15 cellular contexts compared by ENCODE assay signal in genomic region chr20:41277049-41277448, GRCh38. TPM values are rescaled to one million over a fixed set of nuclear protein-coding genes. Genes with fewer than 3 reads are reported as not detected.
DNase-seq lines count a peak whose midpoint lies in the region; TF ChIP-seq lines count a peak whose summit lies in the region.
"Had no signal": no experiment of that assay in that cellular context is flagged by ENCODE, and none has a peak within 500 bp of the region (broad histone marks: within the 10 kb centered on the region; RNA-seq: fewer than 3 reads in every experiment).

No MANE protein-coding gene starts in this region.

- no peak for DNase-seq in HFFc6
- no peak for DNase-seq in thyroid gland
- DNase-seq in NCI-H187 treated with DMSO at 0.1 percent for 48 hours (lab: John Stamatoyannopoulos, UW), result no peak
- no peak for DNase-seq in breast epithelium (ENCODE audit: low spot score in 2 of 2)
- no peak for DNase-seq in endodermal cell
- DNase-seq: COR-L47, GOT3, KG1, NCI-H1436 treated with DMSO at 0.1 percent for 48 hours, NCI-H2081, NCI-H510A, NCI-H82, PC-9 had no signal

- TF ChIP-seq CTCF in HFFc6 (IDR thresholded peaks at IDR 0.05) (no peak), thyroid gland (IDR thresholded peaks at IDR 0.05) (no peak), breast epithelium (IDR thresholded peaks at IDR 0.05) (no peak), endodermal cell (conservative IDR thresholded peaks at IDR 0.05) (no peak)

- H3K4me3 Mint-ChIP-seq in HFFc6 (no peak overlapping the region), endodermal cell (no peak overlapping the region)

- H3K9ac ChIP-seq in endodermal cell (ENCODE audit: extremely low read depth, low read length, poor library complexity, severe bottlenecking), result no peak overlapping the region

- peaks cover 20% of the 10 kb centered on the region for H3K36me3 Mint-ChIP-seq in HFFc6 (ENCODE audit: low read depth)
- no peaks in the 10 kb centered on the region for H3K36me3 Mint-ChIP-seq in endodermal cell (ENCODE audit: low read depth)

- H3K36me3 ChIP-seq in thyroid gland (no peaks in the 10 kb centered on the region), breast epithelium (no peaks in the 10 kb centered on the region), endodermal cell (ENCODE audit: control insufficient read depth, insufficient read depth, low read length) (no peaks in the 10 kb centered on the region)

- H3K27me3 Mint-ChIP-seq in HFFc6 (ENCODE audit: insufficient read depth) (no peaks in the 10 kb centered on the region), endodermal cell (ENCODE audit: insufficient read depth) (no peaks in the 10 kb centered on the region)

- intact Hi-C loops in thyroid gland (cut with DNase I), result no loop called here
- intact Hi-C loops in breast epithelium (cut with DNase I; ENCODE audit: low total_unique reads), result no loop called here

- 95 to 96% methylated on average over 3 of the region's 3 CpGs for WGBS in thyroid gland, 2 donors
- WGBS in endodermal cell (ENCODE audit: insufficient coverage in 1 of 2, insufficient read length in 1 of 2), 2 experiments, result 73% methylated on average over 2 of the region's 3 CpGs; no CpG with 5 or more reads in 1 of the 2 experiments

- H3K9me3 ChIP-seq in thyroid gland (no peaks in the 10 kb centered on the region), breast epithelium (no peaks in the 10 kb centered on the region), endodermal cell (ENCODE audit: control insufficient read depth, low read length) (no peaks in the 10 kb centered on the region)

- H3K9me3 Mint-ChIP-seq in HFFc6, result no peaks in the 10 kb centered on the region
- H3K9me3 Mint-ChIP-seq in endodermal cell, result no peaks in the 10 kb centered on the region

- no peak for TF ChIP-seq POLR2A in thyroid gland (IDR thresholded peaks at IDR 0.05)
- no peak for TF ChIP-seq POLR2A in breast epithelium (IDR thresholded peaks at IDR 0.05)

- H3K4me1 Mint-ChIP-seq in HFFc6 (ENCODE audit: low read depth) (peaks cover 67% of the 10 kb centered on the region), endodermal cell (peaks cover 7% of the 10 kb centered on the region)

- H3K27me3 ChIP-seq in layer of hippocampus (ENCODE audit: control insufficient read depth, insufficient read depth, low read length) (no peaks in the 10 kb centered on the region), thyroid gland (no peaks in the 10 kb centered on the region), breast epithelium (no peaks in the 10 kb centered on the region), endodermal cell (ENCODE audit: control insufficient read depth, insufficient read depth, low read length, poor library complexity, severe bottlenecking) (peaks cover 5% of the 10 kb centered on the region)

- H3K4me3 ChIP-seq in thyroid gland (replicated peaks in 1 of 3) (no peak overlapping the region), breast epithelium (no peak overlapping the region), endodermal cell (ENCODE audit: low read length) (no peak overlapping the region)
- H3K4me3 ChIP-seq: PC-9 had no signal

- H3K27ac ChIP-seq in angular gyrus (ENCODE audit: low read depth, low read length) (peak overlapping the region; percentile 62), layer of hippocampus (ENCODE audit: low read depth, low read length) (peak overlapping the region; percentile 62), thyroid gland (peak overlapping the region in 2 of 3 donors; percentile 36 to 56), breast epithelium (peak overlapping the region in 1 of 2 donors; percentile 23), endodermal cell (ENCODE audit: low read depth, low read length) (no peak overlapping the region)
- H3K27ac ChIP-seq: PC-9 had no signal

- peak overlapping the region; percentile 69; the same call in 1 of the 2 replicates for H3K27ac Mint-ChIP-seq in HFFc6
- no peak overlapping the region for H3K27ac Mint-ChIP-seq in endodermal cell

- H3K4me1 ChIP-seq in thyroid gland (peaks cover 16 to 24% of the 10 kb centered on the region in 2 donors), breast epithelium (peaks cover 0 to 7% of the 10 kb centered on the region in 2 donors), endodermal cell (ENCODE audit: control insufficient read depth, insufficient read depth, low read length) (no peaks in the 10 kb centered on the region)

RNA-seq across cellular contexts. Expression of gene ZHX3, which starts 40.5 kb away (rescaled TPM):
- total RNA-seq in HFFc6 (2021; fragmentation: NEBNext Ultra II Directional; extraction: Animal tissue kit (Norgen Biotek cat#: 25700)), result 10 to 100 TPM; 64.1 to 80.1 (median 72.0) TPM
- total RNA-seq in thyroid gland, result 10 to 100 TPM; 57.8 to 74.8 (median 60.5) TPM
- 10 to 100 TPM; 34.4 to 35.7 (median 34.6) TPM for total RNA-seq in breast epithelium
- 1 to 10 TPM; 5.4 to 5.5 TPM for total RNA-seq in endodermal cell
- polyA plus RNA-seq in endodermal cell (2013, experiment 1 of 2), result 8.3 TPM
- polyA plus RNA-seq in endodermal cell (2013, experiment 2 of 2), result 6.9 TPM

Comparison
In these comparisons a context has a peak if more than half of its experiments do, and no peak if none do; other contexts are left out.
1. RNA of gene ZHX3, which starts 40.5 kb away (total RNA-seq): 64.1 to 80.1 TPM in HFFc6, 57.8 to 74.8 TPM in thyroid gland and 34.4 to 35.7 TPM in breast epithelium; 5.4 to 5.5 TPM in endodermal cell; every median in the first group is over 4 times any median in the second.